In the genomic region with DNA sequence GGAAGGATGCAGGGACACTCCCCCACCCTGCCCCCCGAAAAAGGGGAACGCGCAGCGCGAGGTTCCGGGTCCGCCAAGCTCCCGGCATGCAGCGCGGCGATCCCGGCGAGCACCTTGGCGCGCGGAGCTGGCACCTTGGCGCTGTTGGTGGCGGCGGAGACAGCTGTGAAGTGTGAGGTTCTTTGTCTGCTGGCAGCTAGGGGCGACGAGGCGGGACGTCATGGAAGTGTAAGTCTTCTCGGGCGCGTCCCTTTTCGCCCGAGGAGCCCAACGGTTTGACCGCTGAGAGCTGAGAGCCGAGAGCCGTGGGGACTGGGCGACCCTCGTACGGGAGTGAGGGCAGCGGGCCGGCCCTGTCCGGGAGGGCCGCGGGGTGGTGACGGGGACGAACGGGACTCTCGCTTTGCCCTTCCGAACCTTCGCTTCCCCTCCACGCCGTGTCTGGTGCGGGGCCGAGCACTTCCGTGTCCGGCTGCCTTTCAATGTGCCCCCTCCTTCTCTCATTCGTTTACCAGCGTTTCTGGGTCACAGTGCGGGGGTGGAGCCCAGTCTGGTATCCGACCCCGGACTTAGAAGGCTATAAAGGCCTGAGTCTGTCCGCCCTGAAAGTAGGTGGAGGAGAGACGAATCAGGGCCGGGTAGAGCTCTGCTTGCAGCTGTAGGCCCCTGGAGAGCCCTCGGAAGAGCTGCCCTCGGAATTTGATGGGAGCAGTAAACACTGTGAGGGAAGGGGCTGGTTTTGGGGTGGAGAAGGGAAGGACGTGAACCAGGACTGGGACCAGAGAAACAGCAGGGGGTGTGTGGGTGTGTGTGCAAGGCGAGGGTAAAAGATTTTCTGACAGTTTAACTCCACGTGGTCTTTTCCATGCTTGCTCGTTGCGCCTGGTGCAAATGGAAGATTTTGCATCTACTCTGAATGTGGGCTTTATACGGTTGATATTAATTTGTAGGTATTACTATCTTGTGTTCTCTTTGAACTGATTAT, we compare ENCODE assay signal across 1 cellular context.
TF ChIP-seq lines count a peak whose summit lies in the region.

A gene (plus strand): TSS at position 105 of the 985 bp plus-strand sequence. CDS start 116 bp downstream, at position 221.

TF ChIP-seq in K562, 482 proteins besides CTCF, POLR2A, EP300 and RAD21 (continued from another document and continues in another):
- TF ChIP-seq, protein P1, sequence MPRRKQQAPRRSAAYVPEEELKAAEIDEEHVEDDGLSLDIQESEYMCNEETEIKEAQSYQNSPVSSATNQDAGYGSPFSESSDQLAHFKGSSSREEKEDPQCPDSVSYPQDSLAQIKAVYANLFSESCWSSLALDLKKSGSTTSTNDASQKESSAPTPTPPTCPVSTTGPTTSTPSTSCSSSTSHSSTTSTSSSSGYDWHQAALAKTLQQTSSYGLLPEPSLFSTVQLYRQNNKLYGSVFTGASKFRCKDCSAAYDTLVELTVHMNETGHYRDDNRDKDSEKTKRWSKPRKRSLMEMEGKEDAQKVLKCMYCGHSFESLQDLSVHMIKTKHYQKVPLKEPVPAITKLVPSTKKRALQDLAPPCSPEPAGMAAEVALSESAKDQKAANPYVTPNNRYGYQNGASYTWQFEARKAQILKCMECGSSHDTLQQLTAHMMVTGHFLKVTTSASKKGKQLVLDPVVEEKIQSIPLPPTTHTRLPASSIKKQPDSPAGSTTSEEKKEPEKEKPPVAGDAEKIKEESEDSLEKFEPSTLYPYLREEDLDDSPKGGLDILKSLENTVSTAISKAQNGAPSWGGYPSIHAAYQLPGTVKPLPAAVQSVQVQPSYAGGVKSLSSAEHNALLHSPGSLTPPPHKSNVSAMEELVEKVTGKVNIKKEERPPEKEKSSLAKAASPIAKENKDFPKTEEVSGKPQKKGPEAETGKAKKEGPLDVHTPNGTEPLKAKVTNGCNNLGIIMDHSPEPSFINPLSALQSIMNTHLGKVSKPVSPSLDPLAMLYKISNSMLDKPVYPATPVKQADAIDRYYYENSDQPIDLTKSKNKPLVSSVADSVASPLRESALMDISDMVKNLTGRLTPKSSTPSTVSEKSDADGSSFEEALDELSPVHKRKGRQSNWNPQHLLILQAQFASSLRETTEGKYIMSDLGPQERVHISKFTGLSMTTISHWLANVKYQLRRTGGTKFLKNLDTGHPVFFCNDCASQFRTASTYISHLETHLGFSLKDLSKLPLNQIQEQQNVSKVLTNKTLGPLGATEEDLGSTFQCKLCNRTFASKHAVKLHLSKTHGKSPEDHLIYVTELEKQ (CRISPR knock-in tag; IDR thresholded peaks at IDR 0.05): no peak
- TF ChIP-seq, protein P2, sequence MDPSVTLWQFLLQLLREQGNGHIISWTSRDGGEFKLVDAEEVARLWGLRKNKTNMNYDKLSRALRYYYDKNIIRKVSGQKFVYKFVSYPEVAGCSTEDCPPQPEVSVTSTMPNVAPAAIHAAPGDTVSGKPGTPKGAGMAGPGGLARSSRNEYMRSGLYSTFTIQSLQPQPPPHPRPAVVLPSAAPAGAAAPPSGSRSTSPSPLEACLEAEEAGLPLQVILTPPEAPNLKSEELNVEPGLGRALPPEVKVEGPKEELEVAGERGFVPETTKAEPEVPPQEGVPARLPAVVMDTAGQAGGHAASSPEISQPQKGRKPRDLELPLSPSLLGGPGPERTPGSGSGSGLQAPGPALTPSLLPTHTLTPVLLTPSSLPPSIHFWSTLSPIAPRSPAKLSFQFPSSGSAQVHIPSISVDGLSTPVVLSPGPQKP (CRISPR knock-in tag; IDR thresholded peaks at IDR 0.05): no peak
- TF ChIP-seq CHD1 (IDR thresholded peaks at IDR 0.05; ENCODE audit: low read length): peak; percentile 79
- TF ChIP-seq MXI1 (IDR thresholded peaks at IDR 0.05; ENCODE audit: low read depth, low read length): peak; percentile 100
- TF ChIP-seq ZSCAN32 (CRISPR knock-in tag; IDR thresholded peaks at IDR 0.05): no peak
- TF ChIP-seq ZNF316 (IDR thresholded peaks at IDR 0.05): 0 out of 2 replicates have a peak, but pooled peaks have one; percentile 20
- peak; percentile 40; the same call in 1 of the 2 replicates for TF ChIP-seq HCFC1 (IDR thresholded peaks at IDR 0.05; ENCODE audit: low read depth, low read length)
- TF ChIP-seq NELFE (IDR thresholded peaks at IDR 0.05; ENCODE audit: insufficient read depth, insufficient read length): no peak
- TF ChIP-seq HNRNPH1 (optimal IDR thresholded peaks at IDR 0.05; ENCODE audit: low read depth, low read length): no peak
- no peak for TF ChIP-seq FOXA3 (CRISPR knock-in tag; conservative IDR thresholded peaks at IDR 0.05 in 1 of 2, IDR thresholded peaks at IDR 0.05 in 1 of 2)
- TF ChIP-seq NR2C2 (CRISPR knock-in tag; IDR thresholded peaks at IDR 0.05): no peak
- TF ChIP-seq NR2C2 (tag; IDR thresholded peaks at IDR 0.05): peak; percentile 87
- TF ChIP-seq ZNF224 (CRISPR knock-in tag; IDR thresholded peaks at IDR 0.05): no peak
- no peak for TF ChIP-seq ESRRA (IDR thresholded peaks at IDR 0.05; ENCODE audit: borderline replicate concordance, low read depth)
- TF ChIP-seq, protein P3, sequence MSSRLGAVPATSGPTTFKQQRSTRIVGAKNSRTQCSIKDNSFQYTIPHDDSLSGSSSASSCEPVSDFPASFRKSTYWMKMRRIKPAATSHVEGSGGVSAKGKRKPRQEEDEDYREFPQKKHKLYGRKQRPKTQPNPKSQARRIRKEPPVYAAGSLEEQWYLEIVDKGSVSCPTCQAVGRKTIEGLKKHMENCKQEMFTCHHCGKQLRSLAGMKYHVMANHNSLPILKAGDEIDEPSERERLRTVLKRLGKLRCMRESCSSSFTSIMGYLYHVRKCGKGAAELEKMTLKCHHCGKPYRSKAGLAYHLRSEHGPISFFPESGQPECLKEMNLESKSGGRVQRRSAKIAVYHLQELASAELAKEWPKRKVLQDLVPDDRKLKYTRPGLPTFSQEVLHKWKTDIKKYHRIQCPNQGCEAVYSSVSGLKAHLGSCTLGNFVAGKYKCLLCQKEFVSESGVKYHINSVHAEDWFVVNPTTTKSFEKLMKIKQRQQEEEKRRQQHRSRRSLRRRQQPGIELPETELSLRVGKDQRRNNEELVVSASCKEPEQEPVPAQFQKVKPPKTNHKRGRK (tag; IDR thresholded peaks at IDR 0.05): no peak
- TF ChIP-seq, protein P4, sequence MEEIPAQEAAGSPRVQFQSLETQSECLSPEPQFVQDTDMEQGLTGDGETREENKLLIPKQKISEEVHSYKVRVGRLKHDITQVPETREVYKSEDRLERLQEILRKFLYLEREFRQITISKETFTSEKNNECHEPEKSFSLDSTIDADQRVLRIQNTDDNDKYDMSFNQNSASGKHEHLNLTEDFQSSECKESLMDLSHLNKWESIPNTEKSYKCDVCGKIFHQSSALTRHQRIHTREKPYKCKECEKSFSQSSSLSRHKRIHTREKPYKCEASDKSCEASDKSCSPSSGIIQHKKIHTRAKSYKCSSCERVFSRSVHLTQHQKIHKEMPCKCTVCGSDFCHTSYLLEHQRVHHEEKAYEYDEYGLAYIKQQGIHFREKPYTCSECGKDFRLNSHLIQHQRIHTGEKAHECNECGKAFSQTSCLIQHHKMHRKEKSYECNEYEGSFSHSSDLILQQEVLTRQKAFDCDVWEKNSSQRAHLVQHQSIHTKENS (CRISPR knock-in tag; IDR thresholded peaks at IDR 0.05): no peak
- TF ChIP-seq, protein P5, sequence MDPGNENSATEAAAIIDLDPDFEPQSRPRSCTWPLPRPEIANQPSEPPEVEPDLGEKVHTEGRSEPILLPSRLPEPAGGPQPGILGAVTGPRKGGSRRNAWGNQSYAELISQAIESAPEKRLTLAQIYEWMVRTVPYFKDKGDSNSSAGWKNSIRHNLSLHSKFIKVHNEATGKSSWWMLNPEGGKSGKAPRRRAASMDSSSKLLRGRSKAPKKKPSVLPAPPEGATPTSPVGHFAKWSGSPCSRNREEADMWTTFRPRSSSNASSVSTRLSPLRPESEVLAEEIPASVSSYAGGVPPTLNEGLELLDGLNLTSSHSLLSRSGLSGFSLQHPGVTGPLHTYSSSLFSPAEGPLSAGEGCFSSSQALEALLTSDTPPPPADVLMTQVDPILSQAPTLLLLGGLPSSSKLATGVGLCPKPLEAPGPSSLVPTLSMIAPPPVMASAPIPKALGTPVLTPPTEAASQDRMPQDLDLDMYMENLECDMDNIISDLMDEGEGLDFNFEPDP (CRISPR knock-in tag; IDR thresholded peaks at IDR 0.05): peak; percentile 64; the same call in 1 of the 2 replicates
- TF ChIP-seq DNMT1 (IDR thresholded peaks at IDR 0.05): no peak
- TF ChIP-seq, protein P6, sequence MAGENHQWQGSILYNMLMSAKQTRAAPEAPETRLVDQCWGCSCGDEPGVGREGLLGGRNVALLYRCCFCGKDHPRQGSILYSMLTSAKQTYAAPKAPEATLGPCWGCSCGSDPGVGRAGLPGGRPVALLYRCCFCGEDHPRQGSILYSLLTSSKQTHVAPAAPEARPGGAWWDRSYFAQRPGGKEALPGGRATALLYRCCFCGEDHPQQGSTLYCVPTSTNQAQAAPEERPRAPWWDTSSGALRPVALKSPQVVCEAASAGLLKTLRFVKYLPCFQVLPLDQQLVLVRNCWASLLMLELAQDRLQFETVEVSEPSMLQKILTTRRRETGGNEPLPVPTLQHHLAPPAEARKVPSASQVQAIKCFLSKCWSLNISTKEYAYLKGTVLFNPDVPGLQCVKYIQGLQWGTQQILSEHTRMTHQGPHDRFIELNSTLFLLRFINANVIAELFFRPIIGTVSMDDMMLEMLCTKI (IDR thresholded peaks at IDR 0.05; ENCODE audit: partially characterized antibody): no peak
- no peak for TF ChIP-seq PCBP2 (IDR thresholded peaks at IDR 0.05; ENCODE audit: low read depth, low read length, poor library complexity, severe bottlenecking)
- TF ChIP-seq, protein P7, sequence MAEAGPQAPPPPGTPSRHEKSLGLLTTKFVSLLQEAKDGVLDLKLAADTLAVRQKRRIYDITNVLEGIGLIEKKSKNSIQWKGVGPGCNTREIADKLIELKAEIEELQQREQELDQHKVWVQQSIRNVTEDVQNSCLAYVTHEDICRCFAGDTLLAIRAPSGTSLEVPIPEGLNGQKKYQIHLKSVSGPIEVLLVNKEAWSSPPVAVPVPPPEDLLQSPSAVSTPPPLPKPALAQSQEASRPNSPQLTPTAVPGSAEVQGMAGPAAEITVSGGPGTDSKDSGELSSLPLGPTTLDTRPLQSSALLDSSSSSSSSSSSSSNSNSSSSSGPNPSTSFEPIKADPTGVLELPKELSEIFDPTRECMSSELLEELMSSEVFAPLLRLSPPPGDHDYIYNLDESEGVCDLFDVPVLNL (CRISPR knock-in tag; IDR thresholded peaks at IDR 0.05; ENCODE audit: low read depth): peak; percentile 58; the same call in 1 of the 2 replicates
- no peak for TF ChIP-seq PURB (CRISPR knock-in tag; IDR thresholded peaks at IDR 0.05; ENCODE audit: low read depth)
- no peak for TF ChIP-seq MCM2 (IDR thresholded peaks at IDR 0.05; ENCODE audit: low read depth)
- TF ChIP-seq, protein P8, sequence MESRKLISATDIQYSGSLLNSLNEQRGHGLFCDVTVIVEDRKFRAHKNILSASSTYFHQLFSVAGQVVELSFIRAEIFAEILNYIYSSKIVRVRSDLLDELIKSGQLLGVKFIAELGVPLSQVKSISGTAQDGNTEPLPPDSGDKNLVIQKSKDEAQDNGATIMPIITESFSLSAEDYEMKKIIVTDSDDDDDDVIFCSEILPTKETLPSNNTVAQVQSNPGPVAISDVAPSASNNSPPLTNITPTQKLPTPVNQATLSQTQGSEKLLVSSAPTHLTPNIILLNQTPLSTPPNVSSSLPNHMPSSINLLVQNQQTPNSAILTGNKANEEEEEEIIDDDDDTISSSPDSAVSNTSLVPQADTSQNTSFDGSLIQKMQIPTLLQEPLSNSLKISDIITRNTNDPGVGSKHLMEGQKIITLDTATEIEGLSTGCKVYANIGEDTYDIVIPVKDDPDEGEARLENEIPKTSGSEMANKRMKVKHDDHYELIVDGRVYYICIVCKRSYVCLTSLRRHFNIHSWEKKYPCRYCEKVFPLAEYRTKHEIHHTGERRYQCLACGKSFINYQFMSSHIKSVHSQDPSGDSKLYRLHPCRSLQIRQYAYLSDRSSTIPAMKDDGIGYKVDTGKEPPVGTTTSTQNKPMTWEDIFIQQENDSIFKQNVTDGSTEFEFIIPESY (CRISPR knock-in tag; IDR thresholded peaks at IDR 0.05): peak; percentile 9
- TF ChIP-seq, protein P9, sequence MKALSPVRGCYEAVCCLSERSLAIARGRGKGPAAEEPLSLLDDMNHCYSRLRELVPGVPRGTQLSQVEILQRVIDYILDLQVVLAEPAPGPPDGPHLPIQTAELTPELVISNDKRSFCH (CRISPR knock-in tag; IDR thresholded peaks at IDR 0.05): no peak
- TF ChIP-seq, protein P9 (tag; IDR thresholded peaks at IDR 0.05): no peak; the same call in 1 of the 2 replicates
- no peak for TF ChIP-seq ZFPM2 (CRISPR knock-in tag; IDR thresholded peaks at IDR 0.05)
- no peak for TF ChIP-seq ZNF282 (CRISPR knock-in tag; IDR thresholded peaks at IDR 0.05)
- no peak for TF ChIP-seq POLR3A (IDR thresholded peaks at IDR 0.05; ENCODE audit: borderline replicate concordance, extremely low read depth, insufficient read depth, insufficient read length)
- TF ChIP-seq BCL6 (CRISPR knock-in tag; IDR thresholded peaks at IDR 0.05): no peak
- TF ChIP-seq RCOR1 (IDR thresholded peaks at IDR 0.05; ENCODE audit: borderline replicate concordance in 1 of 2, low read depth in 2 of 2, low read length in 2 of 2): peak in 1 of 2 experiments; percentile 46; a peak in 1 of 4 replicates
- TF ChIP-seq ZNF79 (CRISPR knock-in tag; IDR thresholded peaks at IDR 0.05; ENCODE audit: low read depth): no peak
- no peak for TF ChIP-seq TARDBP (IDR thresholded peaks at IDR 0.05)
- peak; percentile 88 for TF ChIP-seq PHF8 (IDR thresholded peaks at IDR 0.05; ENCODE audit: borderline replicate concordance, low read length)
- no peak for TF ChIP-seq ZC3H4 (CRISPR knock-in tag; IDR thresholded peaks at IDR 0.05; ENCODE audit: borderline replicate concordance)
- TF ChIP-seq LCOR (CRISPR knock-in tag; IDR thresholded peaks at IDR 0.05): peak; percentile 94
- peak; percentile 89 for TF ChIP-seq POLR2H (tag; IDR thresholded peaks at IDR 0.05; ENCODE audit: low read depth)
- no peak for TF ChIP-seq POU5F1 (IDR thresholded peaks at IDR 0.05; ENCODE audit: borderline replicate concordance, low read depth, low read length, partially characterized antibody)
- no peak for TF ChIP-seq GABPB2 (CRISPR knock-in tag; conservative IDR thresholded peaks at IDR 0.05)
- TF ChIP-seq C11orf30 (IDR thresholded peaks at IDR 0.05; ENCODE audit: low read depth): peak; percentile 57; the same call in 1 of the 2 replicates
- TF ChIP-seq, protein P10, sequence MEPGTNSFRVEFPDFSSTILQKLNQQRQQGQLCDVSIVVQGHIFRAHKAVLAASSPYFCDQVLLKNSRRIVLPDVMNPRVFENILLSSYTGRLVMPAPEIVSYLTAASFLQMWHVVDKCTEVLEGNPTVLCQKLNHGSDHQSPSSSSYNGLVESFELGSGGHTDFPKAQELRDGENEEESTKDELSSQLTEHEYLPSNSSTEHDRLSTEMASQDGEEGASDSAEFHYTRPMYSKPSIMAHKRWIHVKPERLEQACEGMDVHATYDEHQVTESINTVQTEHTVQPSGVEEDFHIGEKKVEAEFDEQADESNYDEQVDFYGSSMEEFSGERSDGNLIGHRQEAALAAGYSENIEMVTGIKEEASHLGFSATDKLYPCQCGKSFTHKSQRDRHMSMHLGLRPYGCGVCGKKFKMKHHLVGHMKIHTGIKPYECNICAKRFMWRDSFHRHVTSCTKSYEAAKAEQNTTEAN (CRISPR knock-in tag; IDR thresholded peaks at IDR 0.05): no peak
- peak; percentile 73; the same call in 1 of the 2 replicates for TF ChIP-seq SIN3B (IDR thresholded peaks at IDR 0.05; ENCODE audit: low read depth)
- TF ChIP-seq ZNF696 (CRISPR knock-in tag; conservative IDR thresholded peaks at IDR 0.05): no peak
- peak; percentile 83 for TF ChIP-seq GATAD2A (IDR thresholded peaks at IDR 0.05)
